In genomic region chr20:45993197-45993951, GRCh38 we compare ENCODE assay signal across 8 cellular contexts. TPM values are rescaled to one million over a fixed set of nuclear protein-coding genes. Genes with fewer than 3 reads are reported as not detected.
A peak's percentile ranks its signal among the peaks of the same experiment; 100 is the strongest.
DNase-seq lines count a peak whose midpoint lies in the region; ATAC-seq and TF ChIP-seq lines count a peak whose summit lies in the region.
"Had no signal": no experiment of that assay in that cellular context is flagged by ENCODE, and none has a peak within 500 bp of the region (broad histone marks: within the 10 kb centered on the region; RNA-seq: fewer than 3 reads in every experiment).

No MANE protein-coding gene starts in this region.

- no peak overlapping the region for H3K4ac ChIP-seq in trophoblast cell (ENCODE audit: low read depth, low read length)

- WGBS in mammary epithelial cell (ENCODE audit: low coverage, missing lambda C conversion rate) = 53% methylated on average over 5 of the region's 12 CpGs
- no CpG with 5 or more reads among the region's 12 CpGs for WGBS in trophoblast cell (ENCODE audit: extremely low coverage, insufficient coverage, insufficient read length)

- peak overlapping the region; percentile 94 for H2BK120ac ChIP-seq in trophoblast cell (ENCODE audit: insufficient read depth, low read length, poor library complexity)

- H3K27ac ChIP-seq in mammary epithelial cell (ENCODE audit: insufficient read depth, low read depth, low read length) (peak overlapping the region; percentile 58), trophoblast cell (ENCODE audit: low read depth, low read length) (peak overlapping the region; percentile 90), WERI-Rb-1 (no peak overlapping the region)
- H3K27ac ChIP-seq: right lobe of liver had no signal

- H4K8ac ChIP-seq in trophoblast cell (ENCODE audit: low read depth, low read length) = peak overlapping the region; percentile 46

- CTCF ChIA-PET in mammary epithelial cell (lab: Charles Lee; ENCODE audit: low non-redundant PET) = interaction anchor here (0.6 kb wide), 1 partner anchor 106 kb away, joined by 5 read pairs; no protein-coding TSS in a partner anchor

- H3K27me3 ChIP-seq in mammary epithelial cell (ENCODE audit: insufficient read depth, low read length) (no peaks in the 10 kb centered on the region), trophoblast cell (ENCODE audit: insufficient read depth, low read length) (no peaks in the 10 kb centered on the region), WERI-Rb-1 (ENCODE audit: insufficient read depth, low read depth, severe bottlenecking) (no peaks in the 10 kb centered on the region)
- H3K27me3 ChIP-seq: right lobe of liver had no signal

- no TSS peak for BruUV-seq in mammary epithelial cell (replicated peaks; lab: Mats Ljungman, UMichigan)

- peak; percentile 56 for ATAC-seq in GM18861 (IDR thresholded peaks at IDR 0.05; ENCODE audit: unreplicated experiment)
- ATAC-seq: right lobe of liver had no signal

- H3K9ac ChIP-seq in mammary epithelial cell (ENCODE audit: insufficient read depth, low read length) (no peak overlapping the region), trophoblast cell (ENCODE audit: low read length) (no peak overlapping the region)

- in situ Hi-C loops in mammary epithelial cell (cut with MboI; ENCODE audit: low sequenced_read_pairs in 2 of 2) = no loop called here

- H3K9me3 ChIP-seq in mammary epithelial cell (replicated peaks; ENCODE audit: insufficient read depth, low read length) (no peaks in the 10 kb centered on the region), trophoblast cell (ENCODE audit: insufficient read depth, low read depth, low read length) (no peaks in the 10 kb centered on the region), WERI-Rb-1 (ENCODE audit: severe bottlenecking) (no peaks in the 10 kb centered on the region)
- H3K9me3 ChIP-seq: right lobe of liver had no signal

- H3K4me1 ChIP-seq in mammary epithelial cell (ENCODE audit: insufficient read depth, low read length) (peaks cover 17% of the 10 kb centered on the region), trophoblast cell (ENCODE audit: control insufficient read depth in 1 of 2, insufficient read depth in 2 of 2, low read length in 2 of 2) (peaks cover 7 to 23% of the 10 kb centered on the region in 2 experiments)
- H3K4me1 ChIP-seq: right lobe of liver had no signal

- no peak overlapping the region for H4K12ac ChIP-seq in trophoblast cell (ENCODE audit: low read depth, low read length)

- TF ChIP-seq CTCF in mammary epithelial cell (conservative IDR thresholded peaks at IDR 0.05 in 1 of 2, IDR thresholded peaks at IDR 0.05 in 1 of 2; ENCODE audit: extremely low read depth in 1 of 2, insufficient read depth in 1 of 2, low read depth in 1 of 2, low read length in 2 of 2) = no peak
- no peak for TF ChIP-seq CTCF in WERI-Rb-1 (IDR thresholded peaks at IDR 0.05; ENCODE audit: low read depth, low read length)

- H3K18ac ChIP-seq in trophoblast cell (ENCODE audit: low read length) = peak overlapping the region; percentile 37

- H3K4me2 ChIP-seq in mammary epithelial cell (ENCODE audit: insufficient read depth, low read depth, low read length) = peak overlapping the region; percentile 54
- peak overlapping the region; percentile 10 for H3K4me2 ChIP-seq in trophoblast cell (ENCODE audit: low read length)

- H3K79me1 ChIP-seq in trophoblast cell (ENCODE audit: low read length) = peaks cover 12% of the 10 kb centered on the region

- H3K14ac ChIP-seq in trophoblast cell (ENCODE audit: low read length) = peak overlapping the region; percentile 71

- H2BK12ac ChIP-seq in trophoblast cell (ENCODE audit: low read length) = peak overlapping the region; percentile 72

- no peaks in the 10 kb centered on the region for H4K20me1 ChIP-seq in mammary epithelial cell (ENCODE audit: insufficient read depth, low read length)

- H3K23ac ChIP-seq in trophoblast cell (ENCODE audit: low read length) = no peak overlapping the region

- H4K91ac ChIP-seq in trophoblast cell (ENCODE audit: low read depth, low read length) = peak overlapping the region; percentile 85

- intact Hi-C loops in mammary epithelial cell (cut with micrococcal nuclease) = loop anchor here (1.0 to 2.0 kb wide), 2 partner anchors 21 to 95 kb away; partner anchors contain the start of genes NCOA5 and ZNF335

- no peak overlapping the region for H3K4me3 ChIP-seq in mammary epithelial cell (replicated peaks in 1 of 3; ENCODE audit: insufficient read depth in 1 of 3, low read depth in 2 of 3, low read length in 3 of 3)
- no peak overlapping the region for H3K4me3 ChIP-seq in trophoblast cell (ENCODE audit: low read depth, low read length)
- H3K4me3 ChIP-seq in WERI-Rb-1 (ENCODE audit: low read depth, low read length) = no peak overlapping the region
- H3K4me3 ChIP-seq: right lobe of liver had no signal

- peak overlapping the region; percentile 82 for H2BK5ac ChIP-seq in trophoblast cell (ENCODE audit: low read depth, low read length, poor library complexity)

- peak overlapping the region; percentile 78 for H2AK5ac ChIP-seq in trophoblast cell (ENCODE audit: low read length)

- dilution Hi-C loops in mammary epithelial cell (cut with HindIII; ENCODE audit: low sequenced_read_pairs) = no loop called here

- H3K79me2 ChIP-seq in mammary epithelial cell (ENCODE audit: insufficient read depth, low read length) (no peaks in the 10 kb centered on the region), trophoblast cell (ENCODE audit: control insufficient read depth, insufficient read depth, low read length, poor library complexity) (no peaks in the 10 kb centered on the region)

- peak; percentile 47 for DNase-seq in NCI-H2196 treated with DMSO at 0.1 percent for 48 hours (lab: John Stamatoyannopoulos, UW; ENCODE audit: unreplicated experiment)
- DNase-seq in mammary epithelial cell = peak; percentile 99
- peak; percentile 99 for DNase-seq in trophoblast cell
- no peak for DNase-seq in stimulated activated CD8-positive, alpha-beta memory T cell treated with anti-CD3 and anti-CD28 coated beads, Interleukin-4, amount 100 ng/mL, for 48 hours
- no peak for DNase-seq in WERI-Rb-1
- DNase-seq in germinal center (ENCODE audit: low spot score) = no peak

- peak overlapping the region; percentile 75 for H2AFZ ChIP-seq in mammary epithelial cell (ENCODE audit: low read depth, low read length)
- H2AFZ ChIP-seq in trophoblast cell (ENCODE audit: insufficient read depth, low read length, poor library complexity) = no peak overlapping the region

- H3K36me3 ChIP-seq in mammary epithelial cell (ENCODE audit: insufficient read depth, low read length) (no peaks in the 10 kb centered on the region), trophoblast cell (ENCODE audit: control insufficient read depth in 1 of 2, insufficient read depth in 2 of 2, low read length in 2 of 2) (no peaks in the 10 kb centered on the region), WERI-Rb-1 (no peaks in the 10 kb centered on the region)
- H3K36me3 ChIP-seq: right lobe of liver had no signal

RNA-seq across cellular contexts. Expression of gene MMP9, which starts 15.3 kb away (rescaled TPM):
- 1 to 10 TPM in 1 of 2 donors, not detected in 1; 4.3 TPM for total RNA-seq in mammary epithelial cell
- 1.1 TPM for polyA plus RNA-seq in mammary epithelial cell
- polyA minus RNA-seq in mammary epithelial cell = not detected
- 68.2 and 72.5 TPM in 2 replicates for polyA plus RNA-seq in trophoblast cell (2013)

RNA-seq across cellular contexts. Expression of gene ZNF335, which starts 21.4 kb away (rescaled TPM):
- total RNA-seq in mammary epithelial cell = 10 to 100 TPM; 13.8 to 21.7 TPM
- 10.5 TPM for polyA plus RNA-seq in mammary epithelial cell
- 32.9 TPM for polyA minus RNA-seq in mammary epithelial cell
- polyA plus RNA-seq in trophoblast cell (2013) = 15.7 and 15.8 TPM in 2 replicates

RNA-seq across cellular contexts. Expression of gene SLC12A5, which starts 35.6 kb away (rescaled TPM):
- 1 to 10 TPM in 1 of 2 donors, not detected in 1; 1.5 TPM for total RNA-seq in mammary epithelial cell
- 0.94 TPM for polyA plus RNA-seq in mammary epithelial cell
- 11.3 TPM for polyA minus RNA-seq in mammary epithelial cell
- 19.7 and 21.1 TPM in 2 replicates for polyA plus RNA-seq in trophoblast cell (2013)

RNA-seq across cellular contexts. Expression of gene PCIF1, which starts 58.9 kb away (rescaled TPM):
- 10 to 100 TPM; 12.7 to 18.9 TPM for total RNA-seq in mammary epithelial cell
- polyA plus RNA-seq in mammary epithelial cell = 12.7 TPM
- polyA minus RNA-seq in mammary epithelial cell = 17.8 TPM
- 17.6 and 18.6 TPM in 2 replicates for polyA plus RNA-seq in trophoblast cell (2013)

Comparison
In these comparisons a context has a peak if more than half of its experiments do, and no peak if none do; other contexts are left out.
1. DNase-seq: peak in NCI-H2196 treated with DMSO at 0.1 percent for 48 hours (single experiment), mammary epithelial cell (single experiment) and trophoblast cell (2 of 2); none in stimulated activated CD8-positive, alpha-beta memory T cell treated with anti-CD3 and anti-CD28 coated beads, Interleukin-4, amount 100 ng/mL, for 48 hours (single experiment), WERI-Rb-1 (single experiment) and germinal center (single experiment).